ENCODE assay signal across 20 cellular contexts in the genomic region with DNA sequence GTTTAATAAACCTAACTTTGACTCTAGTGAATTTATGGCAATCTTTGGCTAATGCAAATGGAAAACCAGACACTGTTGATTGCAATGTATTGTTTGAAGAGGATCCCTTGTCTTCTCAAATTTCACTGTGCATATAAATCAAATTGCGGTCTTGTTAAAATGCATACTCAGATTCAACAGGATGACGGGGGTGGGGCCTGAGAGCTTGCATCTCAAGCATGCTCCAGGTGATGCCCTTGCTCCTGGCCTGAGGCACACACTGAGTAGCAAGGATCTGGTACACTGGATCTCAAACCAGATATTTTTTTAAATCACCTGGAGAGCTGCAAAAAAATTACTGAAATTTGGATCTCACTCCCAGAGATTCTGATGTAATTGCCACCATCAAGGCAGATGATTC.
DNase-seq lines count a peak whose midpoint lies in the region; ATAC-seq and TF ChIP-seq lines count a peak whose summit lies in the region.
"Had no signal": no experiment of that assay in that cellular context is flagged by ENCODE, and none has a peak within 500 bp of the region (broad histone marks: within the 10 kb centered on the region; RNA-seq: fewer than 3 reads in every experiment).

No MANE protein-coding gene starts in this region.

- no peaks in the 10 kb centered on the region for H3K9me3 ChIP-seq in aorta (ENCODE audit: control insufficient read depth, low read length)
- H3K9me3 ChIP-seq: SK-N-SH had no signal

- ATAC-seq in aorta (ENCODE audit: low FRiP score) = no peak
- ATAC-seq: GM12878, Panc1, Right ventricle myocardium inferior, T-cell had no signal

- H3K36me3 Mint-ChIP-seq in glutamatergic neuron (ENCODE audit: unreplicated experiment) = no peaks in the 10 kb centered on the region
- H3K36me3 Mint-ChIP-seq: CD4-positive, alpha-beta memory T cell; T-cell had no signal

- no peak for TF ChIP-seq CTCF in glutamatergic neuron (IDR thresholded peaks at IDR 0.05; ENCODE audit: partially characterized antibody, unreplicated experiment)

- H3K27ac ChIP-seq in aorta (ENCODE audit: low read depth in 1 of 2, low read length in 2 of 2) = no peak overlapping the region
- H3K27ac ChIP-seq: 22Rv1 had no signal

- H3K4me3 Mint-ChIP-seq in glutamatergic neuron (ENCODE audit: unreplicated experiment) = no peak overlapping the region
- H3K4me3 Mint-ChIP-seq: CD4-positive, alpha-beta memory T cell; T-cell had no signal

- peaks cover 0 to 2% of the 10 kb centered on the region in 2 donors for H3K27me3 ChIP-seq in aorta (ENCODE audit: control insufficient read depth in 1 of 2, insufficient read depth in 2 of 2, low read length in 1 of 2)

- no peaks in the 10 kb centered on the region for H3K36me3 ChIP-seq in aorta (ENCODE audit: control insufficient read depth in 1 of 2, insufficient read depth in 2 of 2, low read length in 1 of 2)

- H3K9me3 Mint-ChIP-seq in glutamatergic neuron (ENCODE audit: unreplicated experiment) = peaks cover 8% of the 10 kb centered on the region

- 76 to 77% methylated on average over 2 of the region's 2 CpGs for WGBS in aorta, 2 donors

- DNase-seq in DMS53 (lab: John Stamatoyannopoulos, UW) (peak; percentile 17), DMS53 treated with DMSO at 0.1 percent for 48 hours (lab: John Stamatoyannopoulos, UW; ENCODE audit: unreplicated experiment) (no peak), NCI-H187 treated with DMSO at 0.1 percent for 48 hours (lab: John Stamatoyannopoulos, UW) (peak; percentile 18), NCI-H748 (lab: John Stamatoyannopoulos, UW; ENCODE audit: unreplicated experiment) (peak; percentile 94), glutamatergic neuron (no peak), occipital lobe (lab: John Stamatoyannopoulos, UW) (no peak), activated gamma-delta T cell treated with Interleukin-2 at 50 U/mL for 16 hours (no peak), aorta (no peak)
- DNase-seq: CD4-positive, alpha-beta memory T cell; DND-41; HCEC 1CT; NCI-H1694; NCI-H2171; NCI-H446; SK-N-SH; T-cell had no signal

- intact Hi-C loops in aorta (cut with DNase I) = no loop called here

- peaks cover 18% of the 10 kb centered on the region for H3K4me1 Mint-ChIP-seq in glutamatergic neuron (ENCODE audit: low read depth, unreplicated experiment)
- H3K4me1 Mint-ChIP-seq: CD4-positive, alpha-beta memory T cell; T-cell had no signal

- H3K4me1 ChIP-seq in aorta (ENCODE audit: control insufficient read depth in 1 of 2, insufficient read depth in 2 of 2, low read length in 2 of 2) = no peaks in the 10 kb centered on the region

- H3K27me3 Mint-ChIP-seq in glutamatergic neuron (ENCODE audit: unreplicated experiment) = peaks cover 5% of the 10 kb centered on the region
- H3K27me3 Mint-ChIP-seq: CD4-positive, alpha-beta memory T cell; T-cell had no signal

- H3K27ac Mint-ChIP-seq in glutamatergic neuron (ENCODE audit: unreplicated experiment) = peak overlapping the region; percentile 15
- H3K27ac Mint-ChIP-seq: CD4-positive, alpha-beta memory T cell; T-cell had no signal

- H3K4me3 ChIP-seq in aorta (ENCODE audit: low read length in 2 of 2) = no peak overlapping the region
- H3K4me3 ChIP-seq: GM12878 had no signal

Comparison
In these comparisons a context has a peak if more than half of its experiments do, and no peak if none do; other contexts are left out.
1. DNase-seq: peak in DMS53 (single experiment), NCI-H187 treated with DMSO at 0.1 percent for 48 hours (single experiment) and NCI-H748 (single experiment); none in DMS53 treated with DMSO at 0.1 percent for 48 hours (single experiment), glutamatergic neuron (single experiment), occipital lobe (single experiment), activated gamma-delta T cell treated with Interleukin-2 at 50 U/mL for 16 hours (single experiment) and aorta (0 of 2).